Comparison of ENCODE assay signal across 8 cellular contexts in the genomic region with DNA sequence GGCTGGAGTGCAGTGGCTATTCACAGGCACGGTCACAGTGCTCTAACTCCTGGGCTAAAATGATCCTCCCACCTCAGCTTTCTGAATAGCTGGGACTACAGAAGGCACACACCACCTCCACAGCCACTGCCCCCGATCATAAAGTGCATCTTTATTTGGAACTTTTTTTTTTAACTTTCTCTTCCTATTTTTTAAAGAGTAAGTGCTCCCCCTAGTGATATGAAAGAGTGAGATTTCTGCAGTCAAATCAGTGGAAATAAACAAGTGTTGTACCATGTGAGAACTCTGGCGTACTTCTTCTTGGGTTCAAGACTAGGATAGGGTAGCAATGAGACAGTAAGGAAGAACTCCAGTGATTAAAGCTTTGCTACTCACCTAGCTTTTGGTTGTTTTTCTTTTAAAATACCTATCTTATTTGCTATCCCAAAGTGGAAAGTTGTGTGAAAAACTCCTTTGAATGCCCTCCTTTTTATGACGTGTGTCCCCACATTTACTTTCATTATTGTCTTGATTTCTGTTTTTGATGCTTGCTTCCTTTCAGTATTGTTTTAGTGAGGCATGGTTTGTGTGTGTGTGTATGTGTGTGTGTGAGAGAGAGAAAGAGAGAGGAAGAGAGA. TPM values are rescaled to one million over a fixed set of nuclear protein-coding genes. Genes with fewer than 3 reads are reported as not detected.
DNase-seq lines count a peak whose midpoint lies in the region; ATAC-seq, FAIRE-seq and TF ChIP-seq lines count a peak whose summit lies in the region.

No MANE protein-coding gene starts in this region.

- H3K4me1 ChIP-seq in DOHH2 (ENCODE audit: control insufficient read depth, low read length) (peaks cover 4% of the 10 kb centered on the region; the same call in 1 of the 2 replicates), H1 (replicated peaks in 1 of 4; ENCODE audit: control insufficient read depth in 3 of 4, insufficient read depth in 4 of 4, low read length in 3 of 4) (peaks cover 0 to 6% (median 3%) of the 10 kb centered on the region in 4 experiments; a peak in 5 of 7 replicates)

- H3K36me3 ChIP-seq in DOHH2 (ENCODE audit: control insufficient read depth, low read length): no peaks in the 10 kb centered on the region
- H3K36me3 ChIP-seq in H1 (ENCODE audit: control insufficient read depth in 2 of 4, insufficient read depth in 4 of 4, low read length in 3 of 4): no peaks in the 10 kb centered on the region; a peak in 1 of 8 replicates

- H2AFZ ChIP-seq in H1 (ENCODE audit: low read length): no peak overlapping the region

- H3K23ac ChIP-seq in H1 (ENCODE audit: insufficient read length): no peak overlapping the region

- H3K27ac ChIP-seq in DOHH2 (ENCODE audit: low read depth, low read length) (no peak overlapping the region), H1 (ENCODE audit: low read depth, low read length) (no peak overlapping the region)

- peaks cover 65% of the 10 kb centered on the region for H3K27me3 ChIP-seq in DOHH2 (ENCODE audit: control insufficient read depth, low read length)
- peaks cover 0 to 2% (median 0%) of the 10 kb centered on the region in 4 experiments; a peak in 1 of 7 replicates for H3K27me3 ChIP-seq in H1 (replicated peaks in 1 of 4; ENCODE audit: control insufficient read depth in 3 of 4, extremely low read depth in 1 of 4, insufficient read depth in 3 of 4, low read length in 3 of 4)

- no peak overlapping the region for H4K5ac ChIP-seq in H1 (ENCODE audit: insufficient read length, low read depth, low read length)

- WGBS in H1 (ENCODE audit: extremely low coverage in 1 of 2, insufficient coverage in 1 of 2, insufficient read length in 1 of 2, insufficient replicate concordance in 2 of 2, low coverage in 1 of 2, low lambda C conversion rate in 2 of 2, missing lambda C conversion rate in 1 of 2), 2 experiments: 58% methylated on average over 4 of the region's 4 CpGs; no CpG with 5 or more reads in 1 of the 2 experiments

- H3K79me1 ChIP-seq in H1 (ENCODE audit: low read depth, low read length): no peaks in the 10 kb centered on the region

- 0 out of 2 replicates have a peak, but pooled peaks cover 6% of the 10 kb centered on the region for H3F3A ChIP-seq in DOHH2 (ENCODE audit: control insufficient read depth, insufficient read depth)

- no peak overlapping the region for H2BK20ac ChIP-seq in H1 (ENCODE audit: low read length)

- DNase-seq in Jurkat, Clone E6-1 (ENCODE audit: low read depth, low spot score): peak; percentile 62
- DNase-seq in SK-MEL-5 (ENCODE audit: low read depth, low spot score) (peak; percentile 89), H1 (ENCODE audit: low read depth in 1 of 2, low spot score in 2 of 2) (no peak), midbrain (lab: John Stamatoyannopoulos, UW) (peak; percentile 70), nucleus accumbens (lab: John Stamatoyannopoulos, UW) (no peak), NCI-H1092 treated with DMSO at 0.1 percent for 48 hours (lab: John Stamatoyannopoulos, UW) (no peak)

- TF ChIP-seq CTCF in DOHH2 (IDR thresholded peaks at IDR 0.05; ENCODE audit: low read depth, low read length, poor library complexity, severe bottlenecking): peak; percentile 75
- TF ChIP-seq CTCF in H1 (IDR thresholded peaks at IDR 0.05; ENCODE audit: control extremely low read depth in 1 of 3, insufficient read depth in 1 of 3, low read depth in 1 of 3, low read length in 3 of 3): peak in 2 of 3 experiments; percentile 35; a peak in 2 of 4 replicates

- no peak overlapping the region for H4K91ac ChIP-seq in H1 (replicated peaks; ENCODE audit: insufficient read length, low read length)

- H3K23me2 ChIP-seq in H1 (ENCODE audit: low read depth, low read length): no peaks in the 10 kb centered on the region; the same call in 1 of the 2 replicates

- H3K4ac ChIP-seq in H1 (replicated peaks; ENCODE audit: insufficient read length, low read depth, low read length): no peak overlapping the region

- H2BK15ac ChIP-seq in H1 (ENCODE audit: low read length): no peak overlapping the region

- no peak overlapping the region for H4K8ac ChIP-seq in H1 (ENCODE audit: extremely low read depth, insufficient read depth, low read length)

- in situ Hi-C loops in SK-MEL-5 (cut with HindIII; ENCODE audit: low pct_unique_long_range_greater_than_20kb, low sequenced_read_pairs): loop anchor here (25.0 kb wide), 1 partner anchor 143 kb away; a partner anchor contains a TSS

- H3K9me3 ChIP-seq in DOHH2 (ENCODE audit: control insufficient read depth, insufficient read depth, low read length): no peaks in the 10 kb centered on the region
- H3K9me3 ChIP-seq in H1 (ENCODE audit: insufficient read depth in 2 of 2, low read depth in 1 of 2, low read length in 1 of 2): no peaks in the 10 kb centered on the region

- H3K79me2 ChIP-seq in DOHH2 (ENCODE audit: control insufficient read depth, low read length) (no peaks in the 10 kb centered on the region), H1 (ENCODE audit: control insufficient read depth in 1 of 2, insufficient read depth in 2 of 2, low read length in 2 of 2) (peaks cover 0 to 41% of the 10 kb centered on the region in 2 experiments; a peak in 2 of 4 replicates)

- H3K4me2 ChIP-seq in DOHH2 (ENCODE audit: low read length) (peak overlapping the region; percentile 33), H1 (ENCODE audit: insufficient read depth in 1 of 2, low read depth in 2 of 2, low read length in 2 of 2) (no peak overlapping the region; a peak in 1 of 4 replicates)

- H4K20me1 ChIP-seq in DOHH2 (ENCODE audit: control insufficient read depth, insufficient read depth, low read depth, low read length) (no peaks in the 10 kb centered on the region), H1 (replicated peaks in 1 of 2; ENCODE audit: control insufficient read depth in 1 of 2, insufficient read depth in 2 of 2, low read length in 2 of 2) (peaks cover 0 to 2% of the 10 kb centered on the region in 2 experiments)

- H2BK120ac ChIP-seq in H1 (replicated peaks; ENCODE audit: low read depth, low read length): no peak overlapping the region

- no peaks in the 10 kb centered on the region for H3K9me2 ChIP-seq in DOHH2 (replicated peaks; ENCODE audit: control insufficient read depth, low read length)

- no peak overlapping the region for H3K56ac ChIP-seq in H1 (replicated peaks; ENCODE audit: insufficient read length, low read depth, low read length)

- POLR2A ChIA-PET in H1 (lab: Charles Lee; ENCODE audit: partially characterized antibody): interaction anchor here (0.6 to 1.0 kb wide), 3 partner anchors 49 to 224 kb away, joined by 3 to 5 read pairs (median 3); no protein-coding TSS in a partner anchor

- TF ChIP-seq RAD21 in H1 (IDR thresholded peaks at IDR 0.05 in 1 of 2, conservative IDR thresholded peaks at IDR 0.05 in 1 of 2; ENCODE audit: low read depth in 2 of 2, low read length in 2 of 2): peak; percentile 55 to 59

- CTCF ChIA-PET in H1 (lab: Charles Lee; ENCODE audit: partially characterized antibody): interaction anchor here (0.6 to 4.6 kb wide), 18 partner anchors 11 to 1265 kb away, joined by 3 to 31 read pairs (median 4); no protein-coding TSS in a partner anchor

- H2BK12ac ChIP-seq in H1 (ENCODE audit: low read depth, low read length): no peak overlapping the region

- H3K4me3 ChIP-seq in DOHH2 (ENCODE audit: low read length) (0 out of 2 replicates have a peak overlapping the region, but pooled peaks have one; percentile 14), H1 (ENCODE audit: extremely low read depth in 1 of 4, insufficient read depth in 2 of 4, low read depth in 3 of 4, low read length in 4 of 4) (no peak overlapping the region)
- H3K4me3 ChIP-seq in Jurkat, Clone E6-1 (ENCODE audit: low read length): peak overlapping the region; percentile 9; the same call in 1 of the 2 replicates

- TF ChIP-seq EP300 in H1 (IDR thresholded peaks at IDR 0.05; ENCODE audit: borderline replicate concordance in 1 of 2, low read depth in 2 of 2, low read length in 2 of 2): no peak

- no peak overlapping the region for H3K14ac ChIP-seq in H1 (ENCODE audit: insufficient read length)

- H2AK5ac ChIP-seq in H1 (ENCODE audit: low read depth, low read length): no peak overlapping the region

- H2BK5ac ChIP-seq in H1 (ENCODE audit: low read depth, low read length): no peak overlapping the region

- H3K9ac ChIP-seq in H1 (replicated peaks in 1 of 4; ENCODE audit: extremely low read depth in 1 of 4, low read depth in 3 of 4, low read length in 3 of 4): no peak overlapping the region

- peak; percentile 68 for ATAC-seq in GM19397 (IDR thresholded peaks at IDR 0.05; ENCODE audit: unreplicated experiment)

- no peak for TF ChIP-seq POLR2A in H1 (IDR thresholded peaks at IDR 0.05; ENCODE audit: control extremely low read depth in 1 of 2, low read depth in 2 of 2, low read length in 2 of 2)

- FAIRE-seq in H1 (lab: Jason Lieb, UNC): no peak

- H3K18ac ChIP-seq in H1 (ENCODE audit: extremely low read depth, low read length): no peak overlapping the region

RNA-seq across cellular contexts. Expression of a gene that starts 6.6 kb away (rescaled TPM):
- 3.6 TPM for polyA plus RNA-seq in Jurkat, Clone E6-1 (2012; ENCODE audit: insufficient read depth, insufficient read length)
- 4.9 and 5.8 TPM in 2 replicates for total RNA-seq in SK-MEL-5 (2014; rRNA removed; shearing (Covaris generic))
- polyA plus RNA-seq in SK-MEL-5 (2015; cell fraction: cytosol; rRNA removed): 3.2 and 5.1 TPM in 2 replicates
- polyA plus RNA-seq in SK-MEL-5 (2015; cell fraction: nucleus; rRNA removed): 9.0 and 11.9 TPM in 2 replicates
- 9.4 and 9.6 TPM in 2 replicates for total RNA-seq in H1 (2021; fragmentation: NEBNext Ultra II Directional; extraction: Animal tissue kit (Norgen Biotek cat#: 25700))
- 2.5 and 3.3 TPM in 2 replicates for polyA plus RNA-seq in H1 (2011; rRNA removed)
- polyA plus RNA-seq in H1 (2011; cell fraction: cytosol; rRNA removed): 4.9 TPM
- polyA plus RNA-seq in H1 (2011; cell fraction: nucleus; rRNA removed): 7.5 TPM
- 5.3 to 6.9 TPM (median 6.0 TPM) in 4 replicates for polyA plus RNA-seq in H1 (2012, experiment 1 of 2)
- polyA plus RNA-seq in H1 (2012, experiment 2 of 2): 1.4 TPM
- 3.8 TPM for polyA plus RNA-seq in H1 (2013, experiment 1 of 2)
- 4.1 TPM for polyA plus RNA-seq in H1 (2013, experiment 2 of 2)
- 17.7 and 32.5 TPM in 2 replicates for polyA minus RNA-seq in H1 (2011; rRNA and poly(A)+ RNA removed)
- 8.6 TPM for polyA minus RNA-seq in H1 (2011; cell fraction: cytosol; rRNA and poly(A)+ RNA removed)
- 28.2 TPM for polyA minus RNA-seq in H1 (2011; cell fraction: nucleus; rRNA and poly(A)+ RNA removed)

RNA-seq across cellular contexts. Expression of a gene that starts 51.4 kb away (rescaled TPM):
- 95.6 TPM for polyA plus RNA-seq in Jurkat, Clone E6-1 (2012; ENCODE audit: insufficient read depth, insufficient read length)
- 51.7 and 64.5 TPM in 2 replicates for total RNA-seq in SK-MEL-5 (2014; rRNA removed; shearing (Covaris generic))
- 32.1 and 53.6 TPM in 2 replicates for polyA plus RNA-seq in SK-MEL-5 (2015; cell fraction: cytosol; rRNA removed)
- 10.1 and 10.5 TPM in 2 replicates for polyA plus RNA-seq in SK-MEL-5 (2015; cell fraction: nucleus; rRNA removed)
- 14.0 and 19.8 TPM in 2 replicates for total RNA-seq in H1 (2021; fragmentation: NEBNext Ultra II Directional; extraction: Animal tissue kit (Norgen Biotek cat#: 25700))
- polyA plus RNA-seq in H1 (2011; rRNA removed): 69.6 and 74.7 TPM in 2 replicates
- 53.9 TPM for polyA plus RNA-seq in H1 (2011; cell fraction: cytosol; rRNA removed)
- polyA plus RNA-seq in H1 (2011; cell fraction: nucleus; rRNA removed): 35.6 TPM
- polyA plus RNA-seq in H1 (2012, experiment 1 of 2): 21.2 to 43.8 TPM (median 34.3 TPM) in 4 replicates
- 101 TPM for polyA plus RNA-seq in H1 (2012, experiment 2 of 2)
- polyA plus RNA-seq in H1 (2013, experiment 1 of 2): 14.7 TPM
- polyA plus RNA-seq in H1 (2013, experiment 2 of 2): 17.6 TPM
- polyA minus RNA-seq in H1 (2011; rRNA and poly(A)+ RNA removed): 3.6 and 10.3 TPM in 2 replicates
- 8.7 TPM for polyA minus RNA-seq in H1 (2011; cell fraction: cytosol; rRNA and poly(A)+ RNA removed)
- polyA minus RNA-seq in H1 (2011; cell fraction: nucleus; rRNA and poly(A)+ RNA removed): 7.6 TPM

Comparison
In these comparisons a context has a peak if more than half of its experiments do, and no peak if none do; other contexts are left out.
1. H3K4me3 ChIP-seq: peak in DOHH2 (single experiment) and Jurkat, Clone E6-1 (single experiment); none in H1 (0 of 4).
2. DNase-seq: peak in Jurkat, Clone E6-1 (single experiment), SK-MEL-5 (single experiment) and midbrain (single experiment); none in H1 (0 of 2), nucleus accumbens (0 of 56) and NCI-H1092 treated with DMSO at 0.1 percent for 48 hours (single experiment).